8 cellular contexts compared by ENCODE assay signal in genomic region chr3:56796202-56796601, GRCh38. TPM values are rescaled to one million over a fixed set of nuclear protein-coding genes. Genes with fewer than 3 reads are reported as not detected.
DNase-seq lines count a peak whose midpoint lies in the region; ATAC-seq and TF ChIP-seq lines count a peak whose summit lies in the region.
"Had no signal": no experiment of that assay in that cellular context is flagged by ENCODE, and none has a peak within 500 bp of the region (broad histone marks: within the 10 kb centered on the region; RNA-seq: fewer than 3 reads in every experiment).

No MANE protein-coding gene starts in this region.

- CTCF ChIA-PET in PC-3 (lab: Charles Lee), result no interaction called here
- CTCF ChIA-PET in MCF 10A (lab: Yijun Ruan, JAX), result interaction anchor here (0.6 to 11.7 kb wide), 2 partner anchors 17 to 193 kb away, joined by 7 to 170 read pairs; no protein-coding TSS in a partner anchor

- no peaks in the 10 kb centered on the region for H3K36me3 Mint-ChIP-seq in MCF 10A (ENCODE audit: insufficient read depth, unreplicated experiment)

- H4K20me1 ChIP-seq in GM23248 (ENCODE audit: insufficient read depth) (no peaks in the 10 kb centered on the region), PC-3 (ENCODE audit: low read length) (0 out of 2 replicates have a peak, but pooled peaks cover 4% of the 10 kb centered on the region)

- WGBS in GM23248 (ENCODE audit: low coverage in 1 of 2, low lambda C conversion rate in 2 of 2, missing lambda C conversion rate in 2 of 2), 2 experiments, result 67 to 69% methylated on average over 6 of the region's 6 CpGs

- H3K9ac ChIP-seq in GM23248, result no peak overlapping the region
- H3K9ac ChIP-seq in PC-3 (ENCODE audit: low read length), result no peak overlapping the region
- no peak overlapping the region for H3K9ac ChIP-seq in parathyroid adenoma

- H2AFZ ChIP-seq in GM23248 (no peak overlapping the region), PC-3 (ENCODE audit: low read length) (no peak overlapping the region), parathyroid adenoma (no peak overlapping the region)

- H3K9me2 ChIP-seq in GM23248 (ENCODE audit: insufficient read depth) (no peaks in the 10 kb centered on the region), PC-3 (replicated peaks; ENCODE audit: low read length) (no peaks in the 10 kb centered on the region)

- H3K9me3 ChIP-seq in GM23248 (ENCODE audit: low read depth) (no peaks in the 10 kb centered on the region), PC-3 (ENCODE audit: low read length) (no peaks in the 10 kb centered on the region), parathyroid adenoma (ENCODE audit: control insufficient read depth, low read length) (no peaks in the 10 kb centered on the region), mucosa of descending colon (no peaks in the 10 kb centered on the region)

- peaks cover 37% of the 10 kb centered on the region for H3K4me1 Mint-ChIP-seq in MCF 10A (ENCODE audit: insufficient read depth, unreplicated experiment)

- ATAC-seq in PC-3 (peak; percentile 27; the same call in 1 of the 2 replicates), HG03520 (IDR thresholded peaks at IDR 0.05; ENCODE audit: unreplicated experiment) (no peak), mucosa of descending colon (no peak)

- H3K9me3 Mint-ChIP-seq in MCF 10A (ENCODE audit: unreplicated experiment), result peaks cover 7% of the 10 kb centered on the region

- H3K36me3 ChIP-seq in GM23248 (ENCODE audit: low read depth), result no peaks in the 10 kb centered on the region
- H3K36me3 ChIP-seq in PC-3 (ENCODE audit: low read depth, low read length), result no peaks in the 10 kb centered on the region
- H3K36me3 ChIP-seq in parathyroid adenoma (ENCODE audit: control insufficient read depth, insufficient read depth, low read length), result no peaks in the 10 kb centered on the region
- H3K36me3 ChIP-seq in mucosa of descending colon (ENCODE audit: low read depth), result no peaks in the 10 kb centered on the region

- H3K4me1 ChIP-seq in GM23248 (ENCODE audit: insufficient read depth), result 0 out of 2 replicates have a peak, but pooled peaks cover 18% of the 10 kb centered on the region
- H3K4me1 ChIP-seq in PC-3 (ENCODE audit: insufficient read depth, low read length), result peaks cover 27% of the 10 kb centered on the region
- peaks cover 11% of the 10 kb centered on the region for H3K4me1 ChIP-seq in parathyroid adenoma
- peaks cover 14% of the 10 kb centered on the region for H3K4me1 ChIP-seq in mucosa of descending colon (ENCODE audit: low read depth)

- H3K27me3 Mint-ChIP-seq in MCF 10A (ENCODE audit: insufficient read depth, unreplicated experiment), result no peaks in the 10 kb centered on the region

- H3K27ac ChIP-seq in GM23248 (no peak overlapping the region), PC-3 (ENCODE audit: low read length) (no peak overlapping the region), parathyroid adenoma (no peak overlapping the region)

- BruUV-seq in PC-3 (replicated peaks; lab: Mats Ljungman, UMichigan) (no TSS peak), MCF 10A (replicated peaks; lab: Mats Ljungman, UMichigan) (no TSS peak)

- H3K27me3 ChIP-seq in GM23248 (replicated peaks; ENCODE audit: insufficient read depth) (no peaks in the 10 kb centered on the region), PC-3 (ENCODE audit: low read length) (no peaks in the 10 kb centered on the region), parathyroid adenoma (ENCODE audit: control insufficient read depth, insufficient read depth, low read length) (no peaks in the 10 kb centered on the region)

- no peak overlapping the region for H3K4me3 Mint-ChIP-seq in MCF 10A (ENCODE audit: unreplicated experiment)

- H3K4me3 ChIP-seq in GM23248, result no peak overlapping the region
- H3K4me3 ChIP-seq in PC-3 (ENCODE audit: low read length), result no peak overlapping the region
- H3K4me3 ChIP-seq in parathyroid adenoma (ENCODE audit: low read depth, low read length), result no peak overlapping the region
- H3K4me3 ChIP-seq in mucosa of descending colon, result no peak overlapping the region

- in situ Hi-C loops in GM23248 (cut with MboI), result loop anchor here (10.0 kb wide), 2 partner anchors 91 to 189 kb away; no protein-coding TSS in a partner anchor

- peak overlapping the region; percentile 81 for H3K27ac Mint-ChIP-seq in MCF 10A (ENCODE audit: low read depth, unreplicated experiment)

- POLR2A ChIA-PET in PC-3 (lab: Charles Lee; ENCODE audit: unreplicated experiment) (no interaction called here), MCF 10A (lab: Yijun Ruan, JAX) (interaction anchor here (0.6 kb wide), 1 partner anchor 188 kb away, joined by 4 read pairs; no protein-coding TSS in a partner anchor)

- no peaks in the 10 kb centered on the region for H3F3A ChIP-seq in GM23248 (ENCODE audit: insufficient read depth)
- H3F3A ChIP-seq in PC-3 (ENCODE audit: low read length, unreplicated experiment), result no peaks in the 10 kb centered on the region

- TF ChIP-seq CTCF in PC-3 (conservative IDR thresholded peaks at IDR 0.05; ENCODE audit: low read depth, low read length) (no peak), MCF 10A (IDR thresholded peaks at IDR 0.05; ENCODE audit: unreplicated experiment) (no peak), parathyroid adenoma (IDR thresholded peaks at IDR 0.05) (no peak), mucosa of descending colon (IDR thresholded peaks at IDR 0.05) (no peak)

- H3K79me2 ChIP-seq in GM23248 (ENCODE audit: insufficient read depth), result no peaks in the 10 kb centered on the region
- no peaks in the 10 kb centered on the region for H3K79me2 ChIP-seq in PC-3 (ENCODE audit: low read length)
- H3K79me2 ChIP-seq in parathyroid adenoma, result peaks cover 55% of the 10 kb centered on the region

- intact Hi-C loops in PC-3 (cut with micrococcal nuclease), result no loop called here
- intact Hi-C loops in MCF 10A (cut with micrococcal nuclease), result no loop called here
- intact Hi-C loops in mucosa of descending colon (cut with DNase I, micrococcal nuclease), result loop anchor here in 1 of 2 donors (5.0 kb wide), 1 partner anchor 94 kb away; no protein-coding TSS in a partner anchor

- DNase-seq in GM23248 (peak; percentile 65), PC-3 (peak; percentile 63), MCF 10A (ENCODE audit: unreplicated experiment) (peak; percentile 59), AML-193 (lab: John Stamatoyannopoulos, UW) (no peak), mucosa of descending colon (no peak)
- DNase-seq: midbrain had no signal

- no peak overlapping the region for H3K4me2 ChIP-seq in GM23248 (ENCODE audit: unreplicated experiment)
- no peak overlapping the region for H3K4me2 ChIP-seq in PC-3 (ENCODE audit: low read length)
- peak overlapping the region; percentile 27 for H3K4me2 ChIP-seq in parathyroid adenoma (ENCODE audit: low read length)

RNA-seq across cellular contexts. Expression of gene ARHGEF3, which starts 5.5 kb away (rescaled TPM):
- total RNA-seq in GM23248 (2014; rRNA removed; shearing (Covaris generic)), result 1.1 and 3.0 TPM in 2 replicates
- polyA plus RNA-seq in GM23248 (2016; fragmentation: Nextera tagmentation; extraction: Ambion mirVana), result 2.6 and 3.0 TPM in 2 replicates
- total RNA-seq in PC-3 (2014; rRNA removed) (8.7 and 12.6 TPM in 2 replicates), MCF 10A (2022) (10.6 and 13.1 TPM in 2 replicates), mucosa of descending colon (10 to 100 TPM; 10.1 to 34.5 (median 15.5) TPM)

Comparison
In these comparisons a context has a peak if more than half of its experiments do, and no peak if none do; other contexts are left out.
1. DNase-seq: peak in GM23248 (single experiment), PC-3 (single experiment) and MCF 10A (single experiment); none in AML-193 (0 of 2) and mucosa of descending colon (0 of 3).